Comparison of ENCODE assay signal across 8 cellular contexts in genomic region chr1:1858382-1859086, GRCh38. TPM values are rescaled to one million over a fixed set of nuclear protein-coding genes. Genes with fewer than 3 reads are reported as not detected.
DNase-seq lines count a peak whose midpoint lies in the region; ATAC-seq, FAIRE-seq and TF ChIP-seq lines count a peak whose summit lies in the region.

No MANE protein-coding gene starts in this region.

- peak; percentile 33 for DNase-seq in activated naive CD4-positive, alpha-beta T cell treated with anti-CD3 and anti-CD28 coated beads for 36 hours
- DNase-seq in activated naive CD4-positive, alpha-beta T cell treated with anti-CD3 and anti-CD28 coated beads, Interleukin-2, amount 50 U/mL, for 16 hours = no peak
- DNase-seq in GM12878 (ENCODE audit: low read depth, low spot score) = no peak
- peak; percentile 79 for DNase-seq in left ventricle myocardium superior
- DNase-seq in retinal pigment epithelial cell (ENCODE audit: low read depth) = peak; percentile 48
- DNase-seq in activated CD8-positive, alpha-beta memory T cell treated with anti-CD3 and anti-CD28 coated beads, Interleukin-2, amount 10 ng/mL, durations not matched to agents 7 days and 5 days = no peak

- 66% methylated on average over 9 of the region's 9 CpGs for WGBS in GM12878 (ENCODE audit: insufficient coverage, insufficient replicate concordance, low lambda C conversion rate, missing lambda C conversion rate)

- H3K27me3 ChIP-seq in OCI-LY1 (ENCODE audit: insufficient read depth, low read length) = no peaks in the 10 kb centered on the region
- no peaks in the 10 kb centered on the region for H3K27me3 ChIP-seq in GM12878 (replicated peaks in 1 of 2; ENCODE audit: control insufficient read depth in 2 of 2, insufficient read depth in 2 of 2, low read length in 1 of 2)

- POLR2A ChIA-PET in GM12878 (lab: Charles Lee) = interaction anchor here (0.6 to 1.2 kb wide), 3 partner anchors 9 to 82 kb away, joined by 3 to 4 read pairs (median 4); no protein-coding TSS in a partner anchor

- H3K4me1 ChIP-seq in OCI-LY1 (ENCODE audit: insufficient read depth, low read length, severe bottlenecking) = peaks cover 95% of the 10 kb centered on the region
- peaks cover 41% of the 10 kb centered on the region for H3K4me1 ChIP-seq in GM12878 (ENCODE audit: control insufficient read depth, insufficient read depth, low read length)

- intact Hi-C loops in activated naive CD4-positive, alpha-beta T cell treated with anti-CD3 and anti-CD28 coated beads for 36 hours (cut with micrococcal nuclease) = no loop called here
- intact Hi-C loops in GM12878 (cut with micrococcal nuclease; ENCODE audit: unreplicated experiment) (no loop called here), left ventricle myocardium superior (cut with micrococcal nuclease) (no loop called here)

- H3K9me2 ChIP-seq in OCI-LY1 (ENCODE audit: low read depth, low read length) = no peaks in the 10 kb centered on the region

- no peaks in the 10 kb centered on the region for H3K27me3 Mint-ChIP-seq in activated naive CD4-positive, alpha-beta T cell treated with anti-CD3 and anti-CD28 coated beads for 36 hours (ENCODE audit: low read depth)
- no peaks in the 10 kb centered on the region for H3K27me3 Mint-ChIP-seq in activated CD8-positive, alpha-beta memory T cell treated with anti-CD3 and anti-CD28 coated beads, Interleukin-2, amount 10 ng/mL, durations not matched to agents 7 days and 5 days

- no TSS peak for BruUV-seq in GM12878 (replicated peaks; lab: Mats Ljungman, UMichigan)

- H3K36me3 Mint-ChIP-seq in activated naive CD4-positive, alpha-beta T cell treated with anti-CD3 and anti-CD28 coated beads for 36 hours (ENCODE audit: low read depth) = peaks cover 1% of the 10 kb centered on the region
- peaks cover 8% of the 10 kb centered on the region for H3K36me3 Mint-ChIP-seq in activated CD8-positive, alpha-beta memory T cell treated with anti-CD3 and anti-CD28 coated beads, Interleukin-2, amount 10 ng/mL, durations not matched to agents 7 days and 5 days

- SMC1A ChIA-PET in GM12878 (lab: Charles Lee; ENCODE audit: uncharacterized antibody, unreplicated experiment) = interaction anchor here (0.7 to 0.9 kb wide), 2 partner anchors 24 to 30 kb away, joined by 3 to 4 read pairs; no protein-coding TSS in a partner anchor

- H3K9ac ChIP-seq in OCI-LY1 (ENCODE audit: low read length) = no peak overlapping the region
- H3K9ac ChIP-seq in GM12878 (ENCODE audit: control insufficient read depth, insufficient read depth, low read length) = no peak overlapping the region

- H3K36me3 ChIP-seq in OCI-LY1 (ENCODE audit: insufficient read depth, low read length) = peaks cover 27% of the 10 kb centered on the region; the same call in 1 of the 2 replicates
- H3K36me3 ChIP-seq in GM12878 (ENCODE audit: control insufficient read depth in 2 of 2, insufficient read depth in 2 of 2, low read length in 1 of 2) = peaks cover 11 to 29% of the 10 kb centered on the region in 2 experiments

- peak overlapping the region; percentile 37 for H3K27ac Mint-ChIP-seq in activated naive CD4-positive, alpha-beta T cell treated with anti-CD3 and anti-CD28 coated beads for 36 hours
- H3K27ac Mint-ChIP-seq in activated CD8-positive, alpha-beta memory T cell treated with anti-CD3 and anti-CD28 coated beads, Interleukin-2, amount 10 ng/mL, durations not matched to agents 7 days and 5 days = no peak overlapping the region

- H3K4me3 Mint-ChIP-seq in activated naive CD4-positive, alpha-beta T cell treated with anti-CD3 and anti-CD28 coated beads for 36 hours = no peak overlapping the region
- H3K4me3 Mint-ChIP-seq in activated CD8-positive, alpha-beta memory T cell treated with anti-CD3 and anti-CD28 coated beads, Interleukin-2, amount 10 ng/mL, durations not matched to agents 7 days and 5 days = no peak overlapping the region

- TF ChIP-seq RAD21 in GM12878 (IDR thresholded peaks at IDR 0.05; ENCODE audit: insufficient read depth, low read depth, low read length) = no peak

- H4K20me1 ChIP-seq in OCI-LY1 (ENCODE audit: insufficient read depth, low read length) (no peaks in the 10 kb centered on the region), GM12878 (ENCODE audit: control insufficient read depth, insufficient read depth) (peaks cover 27% of the 10 kb centered on the region)

- FAIRE-seq in GM12878 (lab: Jason Lieb, UNC) = no peak

- in situ Hi-C loops in GM12878 (cut with MboI) = no loop called here

- H3K9me3 Mint-ChIP-seq in activated naive CD4-positive, alpha-beta T cell treated with anti-CD3 and anti-CD28 coated beads for 36 hours = no peaks in the 10 kb centered on the region
- H3K9me3 Mint-ChIP-seq in activated CD8-positive, alpha-beta memory T cell treated with anti-CD3 and anti-CD28 coated beads, Interleukin-2, amount 10 ng/mL, durations not matched to agents 7 days and 5 days (ENCODE audit: low read depth) = no peaks in the 10 kb centered on the region

- no peaks in the 10 kb centered on the region for H3K9me3 ChIP-seq in OCI-LY1 (ENCODE audit: low read length)
- H3K9me3 ChIP-seq in GM12878 (replicated peaks; ENCODE audit: control insufficient read depth, insufficient read depth, low read length) = no peaks in the 10 kb centered on the region

- H3K4me2 ChIP-seq in OCI-LY1 (ENCODE audit: low read length) (no peak overlapping the region), GM12878 (ENCODE audit: control insufficient read depth, insufficient read depth) (no peak overlapping the region)

- peaks cover 65% of the 10 kb centered on the region for H3K4me1 Mint-ChIP-seq in activated naive CD4-positive, alpha-beta T cell treated with anti-CD3 and anti-CD28 coated beads for 36 hours (ENCODE audit: low read depth)
- peaks cover 52% of the 10 kb centered on the region for H3K4me1 Mint-ChIP-seq in activated CD8-positive, alpha-beta memory T cell treated with anti-CD3 and anti-CD28 coated beads, Interleukin-2, amount 10 ng/mL, durations not matched to agents 7 days and 5 days

- CTCF ChIA-PET in activated naive CD4-positive, alpha-beta T cell treated with anti-CD3 and anti-CD28 coated beads for 36 hours (lab: Charles Lee) = interaction anchor here (0.9 kb wide), 1 partner anchor 81 kb away, joined by 4 read pairs; no protein-coding TSS in a partner anchor
- CTCF ChIA-PET in GM12878 (lab: Yijun Ruan, JAX) = interaction anchor here (0.6 kb wide), 1 partner anchor 33 kb away, joined by 3 read pairs; no protein-coding TSS in a partner anchor
- CTCF ChIA-PET in activated CD8-positive, alpha-beta memory T cell treated with anti-CD3 and anti-CD28 coated beads, Interleukin-2, amount 10 ng/mL, durations not matched to agents 7 days and 5 days (lab: Charles Lee) = interaction anchor here (0.8 to 1.5 kb wide), 2 partner anchors 12 to 51 kb away, joined by 3 to 7 read pairs; no protein-coding TSS in a partner anchor

- H3K79me2 ChIP-seq in OCI-LY1 (ENCODE audit: insufficient read depth, low read length) (peaks cover 100% of the 10 kb centered on the region), GM12878 (ENCODE audit: control insufficient read depth, insufficient read depth, low read length) (peaks cover 93% of the 10 kb centered on the region)

- TF ChIP-seq EP300 in GM12878 (IDR thresholded peaks at IDR 0.05; ENCODE audit: borderline replicate concordance in 1 of 2, control insufficient read depth in 1 of 2, low read depth in 2 of 2, low read length in 2 of 2) = no peak

- RAD21 ChIA-PET in GM12878 (lab: Charles Lee; ENCODE audit: unreplicated experiment) = no interaction called here

- no peaks in the 10 kb centered on the region for H3F3A ChIP-seq in OCI-LY1 (ENCODE audit: insufficient read depth, low read length)

- no peak for TF ChIP-seq POLR2A in GM12878 (IDR thresholded peaks at IDR 0.05; ENCODE audit: low read depth, low read length)

- ATAC-seq in GM12878 (no peak), left ventricle myocardium superior (peak; percentile 88), HG02759 (IDR thresholded peaks at IDR 0.05; ENCODE audit: unreplicated experiment) (no peak)
- ATAC-seq in activated CD8-positive, alpha-beta memory T cell treated with anti-CD3 and anti-CD28 coated beads, Interleukin-2, amount 10 ng/mL, durations not matched to agents 7 days and 5 days = no peak

- TF ChIP-seq CTCF in OCI-LY1 (IDR thresholded peaks at IDR 0.05; ENCODE audit: low read length) = no peak
- TF ChIP-seq CTCF in GM12878 (IDR thresholded peaks at IDR 0.05 in 2 of 3, conservative IDR thresholded peaks at IDR 0.05 in 1 of 3; ENCODE audit: control insufficient read depth in 2 of 3, extremely low read depth in 1 of 3, insufficient read depth in 1 of 3, low read depth in 3 of 3, low read length in 3 of 3) = no peak
- peak; percentile 51 for TF ChIP-seq CTCF in retinal pigment epithelial cell (conservative IDR thresholded peaks at IDR 0.05; ENCODE audit: low read depth, low read length)

- peak overlapping the region; percentile 81 for H3K27ac ChIP-seq in OCI-LY1 (ENCODE audit: low read depth, low read length, poor library complexity, severe bottlenecking)
- no peak overlapping the region for H3K27ac ChIP-seq in GM12878 (ENCODE audit: control insufficient read depth, insufficient read depth)

- H3K4me3 ChIP-seq in OCI-LY1 (ENCODE audit: low read depth, low read length, poor library complexity, severe bottlenecking) (no peak overlapping the region), GM12878 (no peak overlapping the region), retinal pigment epithelial cell (ENCODE audit: low read length) (no peak overlapping the region)

- H2AFZ ChIP-seq in OCI-LY1 (ENCODE audit: low read length) (no peak overlapping the region), GM12878 (ENCODE audit: control insufficient read depth, low read depth, low read length) (no peak overlapping the region)

RNA-seq across cellular contexts. Expression of gene GNB1, which starts 32.4 kb away (rescaled TPM):
- 100 to 1,000 TPM; 326 to 351 TPM for total RNA-seq in activated naive CD4-positive, alpha-beta T cell treated with anti-CD3 and anti-CD28 coated beads for 36 hours
- 193 and 204 TPM in 2 replicates for total RNA-seq in GM12878 (2013; cell fraction: nucleolus; rRNA removed)
- total RNA-seq in GM12878 (2014; rRNA removed) = 64.8 and 68.2 TPM in 2 replicates
- total RNA-seq in GM12878 (2014; rRNA removed; fragmentation: Illumina TruSeq; extraction: Trizol) = 120 and 126 TPM in 2 replicates
- total RNA-seq in GM12878 (2021) = 324 and 335 TPM in 2 replicates
- 145 TPM for polyA plus RNA-seq in GM12878 (2011; ENCODE audit: low read depth)
- 223 and 374 TPM in 2 replicates for polyA plus RNA-seq in GM12878 (2011; rRNA removed)
- 336 and 348 TPM in 2 replicates for polyA plus RNA-seq in GM12878 (2011; cell fraction: cytosol; rRNA removed)
- polyA plus RNA-seq in GM12878 (2011; cell fraction: nucleus; rRNA removed) = 165 and 201 TPM in 2 replicates
- polyA plus RNA-seq in GM12878 (2012) = 179 and 196 TPM in 2 replicates
- 203 and 392 TPM in 2 replicates for polyA plus RNA-seq in GM12878 (2014; fragmentation: Illumina TruSeq; extraction: Trizol)
- 10 to 100 TPM; 41.0 to 53.7 TPM for polyA plus RNA-seq in GM12878 (2014; fragmentation: Nextera tagmentation; extraction: Ambion mirVana)
- 199 and 201 TPM in 2 replicates for polyA plus RNA-seq in GM12878 (2014; rRNA removed)
- 10 to 100 TPM; 23.0 to 49.1 TPM for polyA plus RNA-seq in GM12878 (2016; fragmentation: Nextera tagmentation; extraction: Ambion mirVana)
- 448 and 491 TPM in 2 replicates for polyA minus RNA-seq in GM12878 (2011; rRNA and poly(A)+ RNA removed)
- polyA minus RNA-seq in GM12878 (2011; cell fraction: cytosol; rRNA and poly(A)+ RNA removed) = 134 and 143 TPM in 2 replicates
- polyA minus RNA-seq in GM12878 (2011; cell fraction: nucleus; rRNA and poly(A)+ RNA removed) = 45.1 and 81.2 TPM in 2 replicates
- 172 TPM for total RNA-seq in left ventricle myocardium superior
- 100 to 1,000 TPM; 426 to 473 TPM for total RNA-seq in activated CD8-positive, alpha-beta memory T cell treated with anti-CD3 and anti-CD28 coated beads, Interleukin-2, amount 10 ng/mL, durations not matched to agents 7 days and 5 days

RNA-seq across cellular contexts. Expression of gene CALML6, which starts 56.5 kb away (rescaled TPM):
- total RNA-seq in activated naive CD4-positive, alpha-beta T cell treated with anti-CD3 and anti-CD28 coated beads for 36 hours = under 1 TPM; 0.41 to 0.86 TPM
- 0.40 TPM in 1 of 2 replicates, not detected in the other for total RNA-seq in GM12878 (2013; cell fraction: nucleolus; rRNA removed)
- total RNA-seq in GM12878 (2014; rRNA removed) (0.11 and 1.3 TPM in 2 replicates), GM12878 (2014; rRNA removed; fragmentation: Illumina TruSeq; extraction: Trizol) (0.31 TPM in 1 of 2 replicates, not detected in the other), GM12878 (2021) (0.21 TPM in 1 of 2 replicates, not detected in the other), left ventricle myocardium superior (not detected)
- not detected for polyA plus RNA-seq in GM12878 (2011; ENCODE audit: low read depth)
- polyA plus RNA-seq in GM12878 (2011; rRNA removed) (0.07 and 0.29 TPM in 2 replicates), GM12878 (2014; fragmentation: Illumina TruSeq; extraction: Trizol) (0.09 TPM in 1 of 2 replicates, not detected in the other), GM12878 (2014; fragmentation: Nextera tagmentation; extraction: Ambion mirVana) (not detected), GM12878 (2014; rRNA removed) (0.42 TPM in 1 of 2 replicates, not detected in the other), GM12878 (2016; fragmentation: Nextera tagmentation; extraction: Ambion mirVana) (not detected)
- 0.22 TPM in 1 of 2 replicates, not detected in the other for polyA plus RNA-seq in GM12878 (2011; cell fraction: cytosol; rRNA removed)
- 0.78 and 1.7 TPM in 2 replicates for polyA plus RNA-seq in GM12878 (2011; cell fraction: nucleus; rRNA removed)
- 0.11 and 0.42 TPM in 2 replicates for polyA plus RNA-seq in GM12878 (2012)
- not detected in 2 replicates for polyA minus RNA-seq in GM12878 (2011; rRNA and poly(A)+ RNA removed)
- polyA minus RNA-seq in GM12878 (2011; cell fraction: cytosol; rRNA and poly(A)+ RNA removed) = not detected in 2 replicates
- polyA minus RNA-seq in GM12878 (2011; cell fraction: nucleus; rRNA and poly(A)+ RNA removed) = not detected in 2 replicates
- under 1 TPM in 1 of 2 experiments, not detected in 1; 0.45 TPM for total RNA-seq in activated CD8-positive, alpha-beta memory T cell treated with anti-CD3 and anti-CD28 coated beads, Interleukin-2, amount 10 ng/mL, durations not matched to agents 7 days and 5 days

Comparison
In these comparisons a context has a peak if more than half of its experiments do, and no peak if none do; other contexts are left out.
1. DNase-seq: peak in activated naive CD4-positive, alpha-beta T cell treated with anti-CD3 and anti-CD28 coated beads for 36 hours (single experiment), left ventricle myocardium superior (single experiment) and retinal pigment epithelial cell (single experiment); none in activated naive CD4-positive, alpha-beta T cell treated with anti-CD3 and anti-CD28 coated beads, Interleukin-2, amount 50 U/mL, for 16 hours (single experiment), GM12878 (single experiment) and activated CD8-positive, alpha-beta memory T cell treated with anti-CD3 and anti-CD28 coated beads, Interleukin-2, amount 10 ng/mL, durations not matched to agents 7 days and 5 days (single experiment).